ENCODE assay signal across 34 cellular contexts in the genomic region with DNA sequence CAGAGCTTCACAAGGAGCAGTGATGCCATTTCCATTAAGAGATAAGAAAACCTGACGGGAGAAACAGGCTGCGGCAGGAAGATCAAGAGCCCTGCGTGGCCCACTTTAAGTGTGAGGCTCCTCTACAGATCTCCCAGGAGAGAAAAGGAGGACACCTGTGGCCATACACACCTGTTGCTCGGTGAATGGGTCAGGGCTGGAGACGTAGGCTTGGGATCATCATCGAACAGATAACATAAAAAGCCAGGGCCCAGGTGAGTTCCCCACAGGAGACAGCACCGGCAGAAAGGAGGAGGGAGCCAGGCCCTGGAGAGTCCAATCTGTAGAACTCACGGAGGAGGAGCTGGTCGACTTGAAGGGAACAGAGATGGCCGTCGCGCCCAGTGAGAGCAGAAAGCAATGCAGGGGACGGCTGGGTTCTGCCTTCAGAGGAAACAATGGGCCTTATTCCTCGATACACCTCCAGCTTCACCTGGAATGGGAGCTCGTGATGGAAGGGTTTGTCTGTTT.
"Had no signal": no experiment of that assay in that cellular context is flagged by ENCODE, and none has a peak within 500 bp of the region (broad histone marks: within the 10 kb centered on the region; RNA-seq: fewer than 3 reads in every experiment).

No MANE protein-coding gene starts in this region.

- H3K27ac ChIP-seq: adrenal gland, body of pancreas, breast epithelium, KMS-11, RWPE1, SJCRH30, SK-N-MC, WERI-Rb-1 had no signal

- H3K27ac Mint-ChIP-seq: activated CD8-positive, alpha-beta T cell treated with anti-CD3 and anti-CD28 coated beads for 36 hours; activated naive CD4-positive, alpha-beta T cell treated with anti-CD3 and anti-CD28 coated beads, Interleukin-2, amount 10 ng/mL, durations not matched to agents 7 days and 5 days; activated naive CD8-positive, alpha-beta T cell treated with anti-CD3 and anti-CD28 coated beads, Interleukin-2, amount 10 ng/mL, durations not matched to agents 7 days and 5 days; activated T-cell treated with anti-CD3 and anti-CD28 coated beads, Interleukin-2, amount 50 U/mL, for 72 hours; activated T-helper 2 cell treated with anti-CD3 and anti-CD28 coated beads, Interferon-gamma antibody, Interleukin-2, Interleukin-4, amounts not matched to agents 10 μg/mL and 5 μg/mL and 100 μg/mL, durations not matched to agents 14 hours and 24 hours and 36 hours had no signal

- H3K4me2 ChIP-seq: KMS-11 had no signal

- DNase-seq: activated CD4-positive, alpha-beta T cell treated with anti-CD3 and anti-CD28 coated beads for 1 hour; activated CD4-positive, alpha-beta T cell treated with anti-CD3 and anti-CD28 coated beads for 48 hours; activated CD4-positive, alpha-beta T cell treated with anti-CD3 and anti-CD28 coated beads, Interleukin-2, amount 50 U/mL, for 4 hours; activated CD4-positive, CD25-positive, alpha-beta regulatory T cell; activated CD8-positive, alpha-beta T cell treated with anti-CD3 and anti-CD28 coated beads for 36 hours; activated naive CD4-positive, alpha-beta T cell treated with anti-CD3 and anti-CD28 coated beads, Interleukin-2, amount 10 ng/mL, durations not matched to agents 7 days and 5 days; activated naive CD8-positive, alpha-beta T cell treated with anti-CD3 and anti-CD28 coated beads, Interleukin-2, amount 10 ng/mL, durations not matched to agents 7 days and 5 days; activated T-cell treated with anti-CD3 and anti-CD28 coated beads, Interleukin-2, amount 50 U/mL, for 1 hour; activated T-cell treated with anti-CD3 and anti-CD28 coated beads, Interleukin-2, amount 50 U/mL, for 72 hours; adrenal gland; body of pancreas; central memory CD4-positive, alpha-beta T cell; MM.1S; MV-4-11; NCI-H1092; NCI-H146; NCI-H187; NCI-H2029 treated with DMSO at 0.1 percent for 48 hours; NCI-H2107; NCI-H2171; NCI-H510A; NCI-H526; NCI-H748 treated with DMSO at 0.1 percent for 48 hours; NK-92 treated with Interleukin-12 subunit alpha and Interleukin-12 subunit beta, amount 100 ng/mL, for 24 hours; PC-3; SHP77; SJCRH30; T1000; WERI-Rb-1 had no signal

- H3K27me3 ChIP-seq: adrenal gland, body of pancreas had no signal

- H3K27me3 Mint-ChIP-seq: activated CD8-positive, alpha-beta T cell treated with anti-CD3 and anti-CD28 coated beads for 36 hours; activated naive CD8-positive, alpha-beta T cell treated with anti-CD3 and anti-CD28 coated beads, Interleukin-2, amount 10 ng/mL, durations not matched to agents 7 days and 5 days had no signal

- H3K36me3 ChIP-seq: adrenal gland, breast epithelium, SJCRH30, WERI-Rb-1 had no signal

- H3K9me3 Mint-ChIP-seq: activated CD8-positive, alpha-beta T cell treated with anti-CD3 and anti-CD28 coated beads for 36 hours; activated T-cell treated with anti-CD3 and anti-CD28 coated beads, Interleukin-2, amount 50 U/mL, for 72 hours; activated T-helper 2 cell treated with anti-CD3 and anti-CD28 coated beads, Interferon-gamma antibody, Interleukin-2, Interleukin-4, amounts not matched to agents 10 μg/mL and 5 μg/mL and 100 μg/mL, durations not matched to agents 14 hours and 24 hours and 36 hours had no signal

- ATAC-seq: activated CD8-positive, alpha-beta T cell treated with anti-CD3 and anti-CD28 coated beads for 36 hours; activated T-cell treated with anti-CD3 and anti-CD28 coated beads, Interleukin-2, amount 50 U/mL, for 72 hours; body of pancreas; PC-3 had no signal

- H3K4me3 Mint-ChIP-seq: activated CD8-positive, alpha-beta T cell treated with anti-CD3 and anti-CD28 coated beads for 36 hours; activated naive CD4-positive, alpha-beta T cell treated with anti-CD3 and anti-CD28 coated beads, Interleukin-2, amount 10 ng/mL, durations not matched to agents 7 days and 5 days; activated naive CD8-positive, alpha-beta T cell treated with anti-CD3 and anti-CD28 coated beads, Interleukin-2, amount 10 ng/mL, durations not matched to agents 7 days and 5 days; activated T-cell treated with anti-CD3 and anti-CD28 coated beads, Interleukin-2, amount 50 U/mL, for 72 hours had no signal

- H3K36me3 Mint-ChIP-seq: activated naive CD4-positive, alpha-beta T cell treated with anti-CD3 and anti-CD28 coated beads, Interleukin-2, amount 10 ng/mL, durations not matched to agents 7 days and 5 days; activated naive CD8-positive, alpha-beta T cell treated with anti-CD3 and anti-CD28 coated beads, Interleukin-2, amount 10 ng/mL, durations not matched to agents 7 days and 5 days had no signal

- H3K4me1 ChIP-seq: adrenal gland, body of pancreas, breast epithelium, SJCRH30 had no signal

- H3K4me3 ChIP-seq: adrenal gland, body of pancreas, breast epithelium, SJCRH30, SK-N-MC had no signal

- H3K9me3 ChIP-seq: adrenal gland, body of pancreas, breast epithelium, SJCRH30 had no signal
